Comparison of ENCODE assay signal across 8 cellular contexts in the genomic region with DNA sequence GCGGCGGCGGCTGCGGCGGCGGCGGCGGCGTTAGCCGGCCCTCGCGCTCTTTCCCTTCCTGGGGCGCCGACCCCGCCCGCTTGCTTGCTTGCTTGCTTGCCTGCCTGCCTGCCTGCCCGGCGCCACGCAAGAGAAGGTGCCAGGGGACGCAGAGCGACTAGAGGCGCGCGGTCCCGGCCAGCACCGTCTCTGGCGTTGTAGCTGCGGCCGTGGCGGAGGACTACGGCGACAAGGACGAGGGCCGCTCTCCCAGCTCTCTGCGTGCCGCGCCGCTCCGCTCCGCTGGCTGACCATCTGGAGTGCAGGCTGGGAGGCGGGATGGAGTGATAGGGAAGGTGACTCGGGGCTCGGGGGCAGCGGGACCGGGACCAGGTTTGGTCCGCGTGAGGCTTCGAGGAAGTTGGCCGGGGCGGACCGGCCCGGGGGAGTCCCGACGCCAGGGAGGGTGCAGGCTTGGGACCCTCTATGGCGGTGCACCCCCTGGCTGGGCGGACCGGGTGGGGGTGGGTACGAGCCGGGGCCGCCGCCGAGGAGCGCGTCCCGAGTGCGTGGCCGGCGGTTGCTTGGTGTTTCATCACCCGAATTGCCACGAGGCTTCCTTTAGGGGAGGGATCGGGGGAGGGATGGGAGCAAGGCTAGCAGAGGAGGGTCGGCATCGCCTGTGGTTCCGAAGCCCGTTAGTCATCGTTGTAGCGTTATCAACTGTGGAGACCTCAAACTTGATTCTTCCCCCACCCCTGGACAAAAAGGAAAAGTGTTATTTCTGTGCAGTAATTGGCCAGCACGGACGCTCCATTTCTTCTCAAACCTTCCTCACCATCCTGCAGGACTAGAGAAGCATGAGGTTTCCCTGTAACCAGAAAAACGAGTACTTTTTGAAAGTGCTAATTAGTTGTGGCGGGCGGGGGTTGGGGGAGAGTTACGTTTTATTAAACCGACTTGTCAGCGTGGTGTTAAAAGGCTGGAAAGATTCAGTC. TPM values are rescaled to one million over a fixed set of nuclear protein-coding genes. Genes with fewer than 3 reads are reported as not detected.
DNase-seq lines count a peak whose midpoint lies in the region; ATAC-seq and TF ChIP-seq lines count a peak whose summit lies in the region.

No MANE protein-coding gene starts in this region.

- DNase-seq in NCI-H460 (ENCODE audit: extremely low read depth, low read depth) (peak; percentile 92), mesenchymal stem cell (peak; percentile 92)
- peak; percentile 71 for DNase-seq in activated CD8-positive, alpha-beta T cell treated with anti-CD3 and anti-CD28 coated beads, Interleukin-2, amount 10 ng/mL, durations not matched to agents 7 days and 5 days
- peak; percentile 15 to 34 (median 27) for DNase-seq in effector memory CD4-positive, alpha-beta T cell
- peak; percentile 44 for DNase-seq in stimulated activated CD8-positive, alpha-beta memory T cell treated with anti-CD3 and anti-CD28 coated beads, Interleukin-15, amount 100 ng/mL, for 24 hours (ENCODE audit: low read depth)

- H3K9ac ChIP-seq in mesenchymal stem cell (ENCODE audit: low read length), result peak overlapping the region; percentile 99

- peak overlapping the region in 1 of 2 experiments; percentile 2 for H2BK12ac ChIP-seq in mesenchymal stem cell (ENCODE audit: low read length in 2 of 2)

- peak overlapping the region; percentile 99 to 100 for H3K18ac ChIP-seq in mesenchymal stem cell (ENCODE audit: low read depth in 1 of 2, low read length in 2 of 2)

- peak overlapping the region; percentile 100 for H4K8ac ChIP-seq in mesenchymal stem cell (ENCODE audit: low read length)

- peaks cover 37% of the 10 kb centered on the region for H3K4me1 Mint-ChIP-seq in activated CD8-positive, alpha-beta T cell treated with anti-CD3 and anti-CD28 coated beads, Interleukin-2, amount 10 ng/mL, durations not matched to agents 7 days and 5 days (ENCODE audit: low read depth)

- H2BK5ac ChIP-seq in mesenchymal stem cell (ENCODE audit: low read depth, low read length, poor library complexity, severe bottlenecking), result peak overlapping the region; percentile 92

- peaks cover 42% of the 10 kb centered on the region for H3K79me2 ChIP-seq in ACC112 (ENCODE audit: control insufficient read depth, insufficient read depth, low read length, unreplicated experiment)

- H2AFZ ChIP-seq in ACC112 (ENCODE audit: low read length, unreplicated experiment) (peak overlapping the region; percentile 89), mesenchymal stem cell (ENCODE audit: low read depth, low read length) (peak overlapping the region; percentile 33)

- H3K14ac ChIP-seq in mesenchymal stem cell (ENCODE audit: low read length in 2 of 2), result peak overlapping the region in 1 of 2 experiments; percentile 98

- peak overlapping the region in 1 of 2 experiments; percentile 63 for H3K23ac ChIP-seq in mesenchymal stem cell (ENCODE audit: low read length in 2 of 2)

- peak overlapping the region; percentile 99 for H3K27ac Mint-ChIP-seq in activated CD8-positive, alpha-beta T cell treated with anti-CD3 and anti-CD28 coated beads, Interleukin-2, amount 10 ng/mL, durations not matched to agents 7 days and 5 days

- no peaks in the 10 kb centered on the region for H3K27me3 Mint-ChIP-seq in activated CD8-positive, alpha-beta T cell treated with anti-CD3 and anti-CD28 coated beads, Interleukin-2, amount 10 ng/mL, durations not matched to agents 7 days and 5 days (ENCODE audit: low read depth)

- ATAC-seq in HG02970 (IDR thresholded peaks at IDR 0.05; ENCODE audit: low FRiP score, unreplicated experiment), result peak; percentile 34
- peak; percentile 77 for ATAC-seq in activated CD8-positive, alpha-beta T cell treated with anti-CD3 and anti-CD28 coated beads, Interleukin-2, amount 10 ng/mL, durations not matched to agents 7 days and 5 days

- peak overlapping the region; percentile 37 for H3K4me2 ChIP-seq in mesenchymal stem cell (ENCODE audit: low read length, poor library complexity, severe bottlenecking)

- H3K79me1 ChIP-seq in mesenchymal stem cell (replicated peaks; ENCODE audit: low read length, poor library complexity, severe bottlenecking), result peaks cover 3% of the 10 kb centered on the region

- CTCF ChIA-PET in activated CD8-positive, alpha-beta T cell treated with anti-CD3 and anti-CD28 coated beads, Interleukin-2, amount 10 ng/mL, durations not matched to agents 7 days and 5 days (lab: Charles Lee), result interaction anchor here (1.0 to 1.2 kb wide), 2 partner anchors 11 to 45 kb away, joined by 3 read pairs; no protein-coding TSS in a partner anchor

- no peak overlapping the region for H2AK5ac ChIP-seq in mesenchymal stem cell (ENCODE audit: low read length, severe bottlenecking)

- H3K4me3 ChIP-seq in ACC112 (ENCODE audit: low read depth, low read length) (peak overlapping the region; percentile 89), mesenchymal stem cell (ENCODE audit: insufficient read depth in 1 of 2, low read depth in 1 of 2, low read length in 2 of 2) (peak overlapping the region; percentile 93 to 94)
- peak overlapping the region; percentile 96 for H3K4me3 ChIP-seq in effector memory CD4-positive, alpha-beta T cell (ENCODE audit: insufficient read depth, low read depth, low read length, poor library complexity, severe bottlenecking)

- H3K36me3 ChIP-seq in ACC112 (ENCODE audit: insufficient read depth, low read length), result peaks cover under 1% of the 10 kb centered on the region; the same call in 1 of the 2 replicates
- H3K36me3 ChIP-seq in effector memory CD4-positive, alpha-beta T cell (ENCODE audit: control insufficient read depth, insufficient read depth, low read length), result no peaks in the 10 kb centered on the region
- peaks cover 0 to 2% of the 10 kb centered on the region in 2 experiments for H3K36me3 ChIP-seq in mesenchymal stem cell (ENCODE audit: control insufficient read depth in 1 of 2, insufficient read depth in 2 of 2, low read depth in 1 of 2, low read length in 2 of 2)

- peak overlapping the region; percentile 90 to 96 for H3K4ac ChIP-seq in mesenchymal stem cell (ENCODE audit: low read depth in 1 of 2, low read length in 2 of 2)

- under 1% methylated on average over 67 of the region's 85 CpGs for WGBS in mesenchymal stem cell

- POLR2A ChIA-PET in activated CD8-positive, alpha-beta T cell treated with anti-CD3 and anti-CD28 coated beads, Interleukin-2, amount 10 ng/mL, durations not matched to agents 7 days and 5 days (lab: Charles Lee), result interaction anchor here (0.7 to 1.6 kb wide), 3 partner anchors 26 to 1762 kb away, joined by 3 to 5 read pairs (median 4); partner anchors contain the start of gene KICS2

- peak; percentile 15 for TF ChIP-seq POLR2A in GM15510 (IDR thresholded peaks at IDR 0.05; ENCODE audit: borderline replicate concordance, extremely low read depth, insufficient read length)

- peaks cover 19% of the 10 kb centered on the region for H3K36me3 Mint-ChIP-seq in activated CD8-positive, alpha-beta T cell treated with anti-CD3 and anti-CD28 coated beads, Interleukin-2, amount 10 ng/mL, durations not matched to agents 7 days and 5 days (ENCODE audit: low read depth)

- H3K27ac ChIP-seq in ACC112 (ENCODE audit: low read depth, low read length), result peak overlapping the region; percentile 96
- peak overlapping the region; percentile 81 for H3K27ac ChIP-seq in effector memory CD4-positive, alpha-beta T cell (ENCODE audit: insufficient read depth, low read length, poor library complexity, severe bottlenecking)
- H3K27ac ChIP-seq in mesenchymal stem cell (ENCODE audit: low read length, poor library complexity, severe bottlenecking), result peak overlapping the region; percentile 90

- H3K4me1 ChIP-seq in ACC112 (ENCODE audit: control insufficient read depth, insufficient read depth, low read length, unreplicated experiment), result peaks cover 34% of the 10 kb centered on the region
- H3K4me1 ChIP-seq in effector memory CD4-positive, alpha-beta T cell (ENCODE audit: control insufficient read depth, insufficient read depth, low read length, poor library complexity, severe bottlenecking), result peaks cover 7% of the 10 kb centered on the region
- peaks cover 7% of the 10 kb centered on the region for H3K4me1 ChIP-seq in mesenchymal stem cell (ENCODE audit: control insufficient read depth, insufficient read depth, low read depth, low read length)

- H3K4me3 Mint-ChIP-seq in activated CD8-positive, alpha-beta T cell treated with anti-CD3 and anti-CD28 coated beads, Interleukin-2, amount 10 ng/mL, durations not matched to agents 7 days and 5 days, result peak overlapping the region; percentile 96

- H3K9me3 ChIP-seq in effector memory CD4-positive, alpha-beta T cell (ENCODE audit: control insufficient read depth, low read length), result no peaks in the 10 kb centered on the region
- no peaks in the 10 kb centered on the region for H3K9me3 ChIP-seq in mesenchymal stem cell (ENCODE audit: control insufficient read depth, low read length)

- peak overlapping the region; percentile 100 for H4K91ac ChIP-seq in mesenchymal stem cell (ENCODE audit: low read length)

- H2BK120ac ChIP-seq in mesenchymal stem cell (ENCODE audit: low read depth, low read length), result peak overlapping the region; percentile 92

- no peaks in the 10 kb centered on the region for H3K27me3 ChIP-seq in ACC112 (ENCODE audit: insufficient read depth, low read length)
- H3K27me3 ChIP-seq in effector memory CD4-positive, alpha-beta T cell (replicated peaks; ENCODE audit: control insufficient read depth, insufficient read depth, low read length, poor library complexity, severe bottlenecking), result no peaks in the 10 kb centered on the region
- H3K27me3 ChIP-seq in mesenchymal stem cell (ENCODE audit: control insufficient read depth in 1 of 2, insufficient read depth in 1 of 2, low read length in 2 of 2), result no peaks in the 10 kb centered on the region

- no peaks in the 10 kb centered on the region for H3K9me3 Mint-ChIP-seq in activated CD8-positive, alpha-beta T cell treated with anti-CD3 and anti-CD28 coated beads, Interleukin-2, amount 10 ng/mL, durations not matched to agents 7 days and 5 days (ENCODE audit: insufficient read depth)

- peak overlapping the region; percentile 94 for H2BK15ac ChIP-seq in mesenchymal stem cell (ENCODE audit: low read depth, poor library complexity, severe bottlenecking)

RNA-seq across cellular contexts. Expression of gene XPOT, which starts 0.6 kb away (rescaled TPM):
- 261 and 293 TPM in 2 replicates for total RNA-seq in NCI-H460 (2014; rRNA removed; shearing (Covaris generic))
- polyA plus RNA-seq in NCI-H460 (2014; cell fraction: nucleus; rRNA removed), result 199 and 279 TPM in 2 replicates
- total RNA-seq in activated CD8-positive, alpha-beta T cell treated with anti-CD3 and anti-CD28 coated beads, Interleukin-2, amount 10 ng/mL, durations not matched to agents 7 days and 5 days, result 100 to 1,000 TPM; 102 to 110 TPM
- 86.7 TPM for polyA plus RNA-seq in mesenchymal stem cell (2013, experiment 1 of 2)
- 87.2 TPM for polyA plus RNA-seq in mesenchymal stem cell (2013, experiment 2 of 2)

RNA-seq across cellular contexts. Expression of gene C12orf56, which starts 14.2 kb away (rescaled TPM):
- 0.40 TPM in 1 of 2 replicates, not detected in the other for total RNA-seq in NCI-H460 (2014; rRNA removed; shearing (Covaris generic))
- 0.17 TPM in 1 of 2 replicates, not detected in the other for polyA plus RNA-seq in NCI-H460 (2014; cell fraction: nucleus; rRNA removed)
- not detected for total RNA-seq in activated CD8-positive, alpha-beta T cell treated with anti-CD3 and anti-CD28 coated beads, Interleukin-2, amount 10 ng/mL, durations not matched to agents 7 days and 5 days
- not detected for polyA plus RNA-seq in mesenchymal stem cell (2013, experiment 1 of 2)
- polyA plus RNA-seq in mesenchymal stem cell (2013, experiment 2 of 2), result not detected

RNA-seq across cellular contexts. Expression of gene TBK1, which starts 47.2 kb away (rescaled TPM):
- 61.1 and 65.1 TPM in 2 replicates for total RNA-seq in NCI-H460 (2014; rRNA removed; shearing (Covaris generic))
- polyA plus RNA-seq in NCI-H460 (2014; cell fraction: nucleus; rRNA removed), result 31.8 and 63.8 TPM in 2 replicates
- total RNA-seq in activated CD8-positive, alpha-beta T cell treated with anti-CD3 and anti-CD28 coated beads, Interleukin-2, amount 10 ng/mL, durations not matched to agents 7 days and 5 days, result 10 to 100 TPM; 25.0 to 31.7 TPM
- polyA plus RNA-seq in mesenchymal stem cell (2013, experiment 1 of 2), result 17.0 TPM
- polyA plus RNA-seq in mesenchymal stem cell (2013, experiment 2 of 2), result 17.4 TPM

Comparison
In these comparisons a context has a peak if more than half of its experiments do, and no peak if none do; other contexts are left out.
1. Peak in every context shown above with its lines: DNase-seq, ATAC-seq, H3K4me3 ChIP-seq and H3K27ac ChIP-seq.
2. DNase-seq: peak in every context shown above with its lines; median percentile 92 in NCI-H460; 92 in mesenchymal stem cell; 71 in activated CD8-positive, alpha-beta T cell treated with anti-CD3 and anti-CD28 coated beads, Interleukin-2, amount 10 ng/mL, durations not matched to agents 7 days and 5 days; 44 in stimulated activated CD8-positive, alpha-beta memory T cell treated with anti-CD3 and anti-CD28 coated beads, Interleukin-15, amount 100 ng/mL, for 24 hours; 27 in effector memory CD4-positive, alpha-beta T cell.